In genomic region chrX:12949205-12949926, GRCh38 we compare ENCODE assay signal across 9 cellular contexts. TPM values are rescaled to one million over a fixed set of nuclear protein-coding genes. Genes with fewer than 3 reads are reported as not detected.
DNase-seq lines count a peak whose midpoint lies in the region; ATAC-seq and TF ChIP-seq lines count a peak whose summit lies in the region.
"Had no signal": no experiment of that assay in that cellular context is flagged by ENCODE, and none has a peak within 500 bp of the region (broad histone marks: within the 10 kb centered on the region; RNA-seq: fewer than 3 reads in every experiment).

No MANE protein-coding gene starts in this region.

- H3K27ac Mint-ChIP-seq in neural progenitor cell = no peak overlapping the region

- H3K4me1 ChIP-seq in skeletal muscle satellite cell (ENCODE audit: control insufficient read depth, insufficient read depth, low read length) (peaks cover 24% of the 10 kb centered on the region), PC-3 (ENCODE audit: insufficient read depth, low read length) (peaks cover 25% of the 10 kb centered on the region), neural progenitor cell (peaks cover 25% of the 10 kb centered on the region)

- CTCF ChIA-PET in PC-3 (lab: Charles Lee) = interaction anchor here (0.5 kb wide), 1 partner anchor 171 kb away, joined by 4 read pairs; no protein-coding TSS in a partner anchor

- H3K4me1 Mint-ChIP-seq in neural progenitor cell = peaks cover 29% of the 10 kb centered on the region

- H3K9me3 ChIP-seq in skeletal muscle satellite cell (replicated peaks; ENCODE audit: low read length) (no peaks in the 10 kb centered on the region), PC-3 (ENCODE audit: low read length) (no peaks in the 10 kb centered on the region), neural progenitor cell (ENCODE audit: low read depth) (no peaks in the 10 kb centered on the region)

- H3K4me2 ChIP-seq in skeletal muscle satellite cell (ENCODE audit: low read length) (no peak overlapping the region), PC-3 (ENCODE audit: low read length) (no peak overlapping the region), neural progenitor cell (no peak overlapping the region)

- H3K4me3 ChIP-seq in skeletal muscle satellite cell (ENCODE audit: low read length) (no peak overlapping the region), PC-3 (ENCODE audit: low read length) (no peak overlapping the region), neural progenitor cell (no peak overlapping the region)

- H3K36me3 Mint-ChIP-seq in neural progenitor cell = no peaks in the 10 kb centered on the region

- H3K79me2 ChIP-seq in PC-3 (ENCODE audit: low read length) (no peaks in the 10 kb centered on the region), neural progenitor cell (ENCODE audit: low read depth) (no peaks in the 10 kb centered on the region)

- H3F3A ChIP-seq in PC-3 (ENCODE audit: low read length, unreplicated experiment) (no peaks in the 10 kb centered on the region), neural progenitor cell (ENCODE audit: low read depth) (peaks cover 12% of the 10 kb centered on the region)

- H2AFZ ChIP-seq in PC-3 (ENCODE audit: low read length) (no peak overlapping the region), neural progenitor cell (replicated peaks) (no peak overlapping the region)

- intact Hi-C loops in posterior cingulate gyrus (cut with DNase I) = no loop called here
- intact Hi-C loops in PC-3 (cut with micrococcal nuclease) = loop anchor here (5.0 kb wide), 1 partner anchor 38 kb away; no protein-coding TSS in a partner anchor

- TF ChIP-seq CTCF in PC-3 (conservative IDR thresholded peaks at IDR 0.05; ENCODE audit: low read depth, low read length) (no peak), neural progenitor cell (IDR thresholded peaks at IDR 0.05) (no peak)

- no peaks in the 10 kb centered on the region for H3K27me3 Mint-ChIP-seq in neural progenitor cell (ENCODE audit: insufficient read depth, low read depth)

- no TSS peak for BruUV-seq in PC-3 (replicated peaks; lab: Mats Ljungman, UMichigan)

- no peak overlapping the region for H3K4me3 Mint-ChIP-seq in neural progenitor cell

- H3K9ac ChIP-seq in skeletal muscle satellite cell (ENCODE audit: low read depth, low read length) (peak overlapping the region; percentile 50), PC-3 (ENCODE audit: low read length) (no peak overlapping the region), neural progenitor cell (no peak overlapping the region)

- no peaks in the 10 kb centered on the region for H3K27me3 ChIP-seq in skeletal muscle satellite cell (ENCODE audit: control insufficient read depth, insufficient read depth, low read length)
- no peaks in the 10 kb centered on the region for H3K27me3 ChIP-seq in PC-3 (ENCODE audit: low read length)
- H3K27me3 ChIP-seq in neural progenitor cell = no peaks in the 10 kb centered on the region

- POLR2A ChIA-PET in PC-3 (lab: Charles Lee; ENCODE audit: unreplicated experiment) = no interaction called here

- no peaks in the 10 kb centered on the region for H3K9me2 ChIP-seq in PC-3 (replicated peaks; ENCODE audit: low read length)

- H3K27ac ChIP-seq in epithelial cell of prostate (peak overlapping the region; percentile 40), PC-3 (ENCODE audit: low read length) (no peak overlapping the region), neural progenitor cell (no peak overlapping the region)

- H3K36me3 ChIP-seq in skeletal muscle satellite cell (ENCODE audit: insufficient read depth, low read length) (no peaks in the 10 kb centered on the region), PC-3 (ENCODE audit: low read depth, low read length) (no peaks in the 10 kb centered on the region), neural progenitor cell (no peaks in the 10 kb centered on the region)

- peaks cover 4% of the 10 kb centered on the region for H3K9me3 Mint-ChIP-seq in neural progenitor cell

- DNase-seq in GM04503 (ENCODE audit: low read depth) (peak; percentile 60), RPMI7951 (ENCODE audit: low read depth) (peak; percentile 64), epithelial cell of prostate (ENCODE audit: low read depth, low spot score) (no peak), posterior cingulate gyrus (no peak), PC-3 (no peak), neural progenitor cell (ENCODE audit: low spot score) (no peak)

- H4K20me1 ChIP-seq in PC-3 (ENCODE audit: low read length) (no peaks in the 10 kb centered on the region), neural progenitor cell (ENCODE audit: low read depth) (no peaks in the 10 kb centered on the region)

- no peak for ATAC-seq in HG02852 (IDR thresholded peaks at IDR 0.05; ENCODE audit: unreplicated experiment)
- no peak for ATAC-seq in PC-3

RNA-seq across cellular contexts. Expression of gene TMSB4X, which starts 25.5 kb away (rescaled TPM):
- 3,554 and 3,782 TPM in 2 replicates for total RNA-seq in RPMI7951 (2014; rRNA removed; shearing (Covaris generic))
- total RNA-seq in skeletal muscle satellite cell (2012; rRNA removed) = 6,299 and 7,116 TPM in 2 replicates
- total RNA-seq in PC-3 (2014; rRNA removed) (1,640 and 2,159 TPM in 2 replicates), neural progenitor cell (ENCODE audit: low replicate concordance) (2,407 and 3,462 TPM in 2 replicates)

RNA-seq across cellular contexts. Expression of gene TLR8, which starts 42.9 kb away (rescaled TPM):
- not detected in 2 replicates for total RNA-seq in RPMI7951 (2014; rRNA removed; shearing (Covaris generic))
- not detected in 2 replicates for total RNA-seq in skeletal muscle satellite cell (2012; rRNA removed)
- not detected in 2 replicates for total RNA-seq in PC-3 (2014; rRNA removed)
- not detected in 2 replicates for total RNA-seq in neural progenitor cell (ENCODE audit: low replicate concordance)
- total RNA-seq: pulmonary artery endothelial cell had no signal

Comparison
In these comparisons a context has a peak if more than half of its experiments do, and no peak if none do; other contexts are left out.
1. DNase-seq: peak in GM04503 (single experiment) and RPMI7951 (single experiment); none in epithelial cell of prostate (single experiment), posterior cingulate gyrus (0 of 10), PC-3 (single experiment) and neural progenitor cell (single experiment).